ENCODE assay signal across 27 cellular contexts in genomic region chrX:72216973-72217372, GRCh38. TPM values are rescaled to one million over a fixed set of nuclear protein-coding genes. Genes with fewer than 3 reads are reported as not detected.
"Had no signal": no experiment of that assay in that cellular context is flagged by ENCODE, and none has a peak within 500 bp of the region (broad histone marks: within the 10 kb centered on the region; RNA-seq: fewer than 3 reads in every experiment).

No MANE protein-coding gene starts in this region.

- H3K27me3 ChIP-seq: ascending aorta, MG63, SJSA1 had no signal

- H3K4me3 ChIP-seq: ascending aorta, K562, MG63, SJSA1 had no signal

- H3K9me3 ChIP-seq: ascending aorta, MG63, SJSA1 had no signal

- H3K36me3 ChIP-seq: ascending aorta, MG63 had no signal

- ATAC-seq: activated CD8-positive, alpha-beta memory T cell treated with anti-CD3 and anti-CD28 coated beads, Interleukin-2, amount 10 ng/mL, durations not matched to agents 7 days and 5 days; activated CD8-positive, alpha-beta T cell treated with anti-CD3 and anti-CD28 coated beads, Interleukin-2, amount 10 ng/mL, durations not matched to agents 7 days and 5 days; activated naive CD4-positive, alpha-beta T cell treated with anti-CD3 and anti-CD28 coated beads, Interleukin-2, amount 50 U/mL, for 72 hours; activated naive CD8-positive, alpha-beta T cell treated with anti-CD3 and anti-CD28 coated beads, Interleukin-2, amount 50 U/mL, for 24 hours; activated T-cell treated with anti-CD3 and anti-CD28 coated beads, Interleukin-2, amount 50 U/mL, for 4 hours; K562; PC-3; SK-N-SH treated with all-trans-retinoic acid at 6 μM for 48 hours; WTC11 had no signal

- H3K27ac ChIP-seq: ascending aorta, SJSA1 had no signal

- H3K4me1 ChIP-seq: ascending aorta, SJSA1 had no signal

- DNase-seq: activated CD4-positive, alpha-beta T cell treated with anti-CD3 and anti-CD28 coated beads for 48 hours; activated CD4-positive, alpha-beta T cell treated with anti-CD3 and anti-CD28 coated beads, Interleukin-2, amount 50 U/mL, for 4 hours; activated CD4-positive, CD25-positive, alpha-beta regulatory T cell treated with anti-CD3 and anti-CD28 coated beads, Interleukin-2, amount 50 U/mL, for 72 hours; activated CD8-positive, alpha-beta memory T cell treated with anti-CD3 and anti-CD28 coated beads, Interleukin-2, amount 10 ng/mL, durations not matched to agents 7 days and 5 days; activated CD8-positive, alpha-beta T cell treated with anti-CD3 and anti-CD28 coated beads, Interleukin-2, amount 10 ng/mL, durations not matched to agents 7 days and 5 days; activated effector memory CD4-positive, alpha-beta T cell treated with anti-CD3 and anti-CD28 coated beads, Interleukin-2, amount 50 U/mL, for 16 hours; activated naive CD4-positive, alpha-beta T cell treated with Interleukin-2 at 50 U/mL for 16 hours; activated naive CD8-positive, alpha-beta T cell treated with anti-CD3 and anti-CD28 coated beads, Interleukin-2, amount 50 U/mL, for 24 hours; activated T-cell treated with anti-CD3 and anti-CD28 coated beads, Interleukin-2, amount 50 U/mL, for 4 hours; amniotic stem cell; MG63; MV-4-11; NCI-H1092 treated with DMSO at 0.1 percent for 48 hours; NCI-H1436; NCI-H1694 treated with DMSO at 0.1 percent for 48 hours; NCI-H2029 treated with DMSO at 0.1 percent for 48 hours; NCI-H510A treated with DMSO at 0.1 percent for 48 hours; NCI-H69; PC-3; SHP77; SW 1271 had no signal

RNA-seq across cellular contexts. Expression of gene ERCC6L, which starts 21.9 kb away (rescaled TPM):
- total RNA-seq: ascending aorta had no signal
